ENCODE assay signal across 1 cellular context in the genomic region with DNA sequence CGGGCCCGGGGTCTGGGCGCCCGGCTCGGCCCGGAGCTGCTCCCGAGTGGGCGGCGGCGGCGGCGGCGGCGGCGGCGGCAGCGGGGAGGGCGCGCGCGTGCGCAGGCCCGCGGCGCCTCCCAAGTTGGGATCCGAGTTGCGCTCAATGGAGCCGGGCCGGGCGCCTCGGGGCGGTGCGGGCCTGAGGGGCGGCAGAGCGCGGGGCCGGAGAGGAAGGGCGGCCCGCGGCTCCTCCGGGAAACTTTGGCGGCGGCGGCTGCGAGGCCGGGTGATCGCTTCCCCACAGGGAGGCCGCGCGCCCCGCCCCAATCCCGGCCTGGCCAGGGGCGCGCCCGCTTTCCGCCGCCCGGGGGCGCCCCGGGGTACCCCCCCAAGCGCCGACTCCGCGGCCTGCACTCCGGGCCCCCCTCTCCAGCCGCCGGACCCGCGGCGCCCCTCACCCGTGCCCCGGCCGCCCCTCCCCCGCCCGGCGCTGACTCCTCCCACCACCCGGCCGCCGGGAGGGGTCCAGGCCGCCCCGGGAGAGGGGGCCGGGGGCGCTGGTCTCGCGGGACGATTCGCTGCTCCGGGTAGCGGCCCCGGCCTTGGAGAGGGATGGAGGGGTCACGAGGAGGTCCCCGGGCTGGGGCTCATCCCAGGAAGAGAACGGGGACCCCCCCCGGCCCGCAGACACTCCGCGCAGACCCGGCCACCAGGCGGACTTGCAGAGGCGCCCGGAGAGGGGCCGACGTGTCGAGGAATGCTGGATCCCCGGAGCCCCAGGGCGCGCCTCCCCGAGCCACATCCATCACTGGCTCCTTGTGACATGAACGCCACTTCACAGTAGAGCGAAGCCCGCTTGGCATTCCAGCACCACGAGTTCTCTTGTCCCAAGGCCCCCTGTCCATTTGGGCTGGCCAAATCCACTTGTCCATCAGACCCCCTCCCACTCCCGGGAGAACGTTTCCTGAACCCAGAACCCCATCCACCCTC.
TF ChIP-seq lines count a peak whose summit lies in the region.

Gene RILPL1, minus strand, starts transcription at position 48 of the 972 bp plus-strand sequence. CDS start 237 bp downstream, outside the sequence.

TF ChIP-seq in HEK293, 187 proteins besides CTCF, POLR2A, EP300 and RAD21 (continued from another document and continues in another):
- TF ChIP-seq, protein P1, sequence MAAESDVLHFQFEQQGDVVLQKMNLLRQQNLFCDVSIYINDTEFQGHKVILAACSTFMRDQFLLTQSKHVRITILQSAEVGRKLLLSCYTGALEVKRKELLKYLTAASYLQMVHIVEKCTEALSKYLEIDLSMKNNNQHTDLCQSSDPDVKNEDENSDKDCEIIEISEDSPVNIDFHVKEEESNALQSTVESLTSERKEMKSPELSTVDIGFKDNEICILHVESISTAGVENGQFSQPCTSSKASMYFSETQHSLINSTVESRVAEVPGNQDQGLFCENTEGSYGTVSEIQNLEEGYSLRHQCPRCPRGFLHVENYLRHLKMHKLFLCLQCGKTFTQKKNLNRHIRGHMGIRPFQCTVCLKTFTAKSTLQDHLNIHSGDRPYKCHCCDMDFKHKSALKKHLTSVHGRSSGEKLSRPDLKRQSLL (tag by site-specific recombination; IDR thresholded peaks at IDR 0.05), result peak; percentile 36; the same call in 1 of the 2 replicates
- TF ChIP-seq ZNF266 (tag by site-specific recombination; IDR thresholded peaks at IDR 0.05; ENCODE audit: low read depth), result no peak
- TF ChIP-seq OSR2 (tag by site-specific recombination; IDR thresholded peaks at IDR 0.05), result no peak
- no peak for TF ChIP-seq ZNF350 (tag by site-specific recombination; IDR thresholded peaks at IDR 0.05)
- no peak for TF ChIP-seq BCL6B (tag by site-specific recombination; IDR thresholded peaks at IDR 0.05)
- TF ChIP-seq ZNF138 (tag by site-specific recombination; IDR thresholded peaks at IDR 0.05; ENCODE audit: borderline replicate concordance), result no peak
- TF ChIP-seq, protein P2, sequence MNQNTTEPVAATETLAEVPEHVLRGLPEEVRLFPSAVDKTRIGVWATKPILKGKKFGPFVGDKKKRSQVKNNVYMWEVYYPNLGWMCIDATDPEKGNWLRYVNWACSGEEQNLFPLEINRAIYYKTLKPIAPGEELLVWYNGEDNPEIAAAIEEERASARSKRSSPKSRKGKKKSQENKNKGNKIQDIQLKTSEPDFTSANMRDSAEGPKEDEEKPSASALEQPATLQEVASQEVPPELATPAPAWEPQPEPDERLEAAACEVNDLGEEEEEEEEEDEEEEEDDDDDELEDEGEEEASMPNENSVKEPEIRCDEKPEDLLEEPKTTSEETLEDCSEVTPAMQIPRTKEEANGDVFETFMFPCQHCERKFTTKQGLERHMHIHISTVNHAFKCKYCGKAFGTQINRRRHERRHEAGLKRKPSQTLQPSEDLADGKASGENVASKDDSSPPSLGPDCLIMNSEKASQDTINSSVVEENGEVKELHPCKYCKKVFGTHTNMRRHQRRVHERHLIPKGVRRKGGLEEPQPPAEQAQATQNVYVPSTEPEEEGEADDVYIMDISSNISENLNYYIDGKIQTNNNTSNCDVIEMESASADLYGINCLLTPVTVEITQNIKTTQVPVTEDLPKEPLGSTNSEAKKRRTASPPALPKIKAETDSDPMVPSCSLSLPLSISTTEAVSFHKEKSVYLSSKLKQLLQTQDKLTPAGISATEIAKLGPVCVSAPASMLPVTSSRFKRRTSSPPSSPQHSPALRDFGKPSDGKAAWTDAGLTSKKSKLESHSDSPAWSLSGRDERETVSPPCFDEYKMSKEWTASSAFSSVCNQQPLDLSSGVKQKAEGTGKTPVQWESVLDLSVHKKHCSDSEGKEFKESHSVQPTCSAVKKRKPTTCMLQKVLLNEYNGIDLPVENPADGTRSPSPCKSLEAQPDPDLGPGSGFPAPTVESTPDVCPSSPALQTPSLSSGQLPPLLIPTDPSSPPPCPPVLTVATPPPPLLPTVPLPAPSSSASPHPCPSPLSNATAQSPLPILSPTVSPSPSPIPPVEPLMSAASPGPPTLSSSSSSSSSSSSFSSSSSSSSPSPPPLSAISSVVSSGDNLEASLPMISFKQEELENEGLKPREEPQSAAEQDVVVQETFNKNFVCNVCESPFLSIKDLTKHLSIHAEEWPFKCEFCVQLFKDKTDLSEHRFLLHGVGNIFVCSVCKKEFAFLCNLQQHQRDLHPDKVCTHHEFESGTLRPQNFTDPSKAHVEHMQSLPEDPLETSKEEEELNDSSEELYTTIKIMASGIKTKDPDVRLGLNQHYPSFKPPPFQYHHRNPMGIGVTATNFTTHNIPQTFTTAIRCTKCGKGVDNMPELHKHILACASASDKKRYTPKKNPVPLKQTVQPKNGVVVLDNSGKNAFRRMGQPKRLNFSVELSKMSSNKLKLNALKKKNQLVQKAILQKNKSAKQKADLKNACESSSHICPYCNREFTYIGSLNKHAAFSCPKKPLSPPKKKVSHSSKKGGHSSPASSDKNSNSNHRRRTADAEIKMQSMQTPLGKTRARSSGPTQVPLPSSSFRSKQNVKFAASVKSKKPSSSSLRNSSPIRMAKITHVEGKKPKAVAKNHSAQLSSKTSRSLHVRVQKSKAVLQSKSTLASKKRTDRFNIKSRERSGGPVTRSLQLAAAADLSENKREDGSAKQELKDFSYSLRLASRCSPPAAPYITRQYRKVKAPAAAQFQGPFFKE (tag by site-specific recombination; IDR thresholded peaks at IDR 0.05; ENCODE audit: borderline replicate concordance), result no peak
- TF ChIP-seq, protein P3, sequence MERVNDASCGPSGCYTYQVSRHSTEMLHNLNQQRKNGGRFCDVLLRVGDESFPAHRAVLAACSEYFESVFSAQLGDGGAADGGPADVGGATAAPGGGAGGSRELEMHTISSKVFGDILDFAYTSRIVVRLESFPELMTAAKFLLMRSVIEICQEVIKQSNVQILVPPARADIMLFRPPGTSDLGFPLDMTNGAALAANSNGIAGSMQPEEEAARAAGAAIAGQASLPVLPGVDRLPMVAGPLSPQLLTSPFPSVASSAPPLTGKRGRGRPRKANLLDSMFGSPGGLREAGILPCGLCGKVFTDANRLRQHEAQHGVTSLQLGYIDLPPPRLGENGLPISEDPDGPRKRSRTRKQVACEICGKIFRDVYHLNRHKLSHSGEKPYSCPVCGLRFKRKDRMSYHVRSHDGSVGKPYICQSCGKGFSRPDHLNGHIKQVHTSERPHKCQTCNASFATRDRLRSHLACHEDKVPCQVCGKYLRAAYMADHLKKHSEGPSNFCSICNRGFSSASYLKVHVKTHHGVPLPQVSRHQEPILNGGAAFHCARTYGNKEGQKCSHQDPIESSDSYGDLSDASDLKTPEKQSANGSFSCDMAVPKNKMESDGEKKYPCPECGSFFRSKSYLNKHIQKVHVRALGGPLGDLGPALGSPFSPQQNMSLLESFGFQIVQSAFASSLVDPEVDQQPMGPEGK (tag by site-specific recombination; IDR thresholded peaks at IDR 0.05), result peak; percentile 91
- no peak for TF ChIP-seq ZNF133 (tag by site-specific recombination; IDR thresholded peaks at IDR 0.05)
- TF ChIP-seq ZSCAN23 (tag by site-specific recombination; IDR thresholded peaks at IDR 0.05), result no peak
- TF ChIP-seq ZNF600 (tag by site-specific recombination; IDR thresholded peaks at IDR 0.05), result peak; percentile 60
- no peak for TF ChIP-seq ZBTB7A (tag by site-specific recombination; IDR thresholded peaks at IDR 0.05; ENCODE audit: low read depth)
- no peak for TF ChIP-seq ZNF37A (tag by site-specific recombination; IDR thresholded peaks at IDR 0.05)
- TF ChIP-seq ZNF514 (tag by site-specific recombination; IDR thresholded peaks at IDR 0.05), result no peak
- TF ChIP-seq, protein P4, sequence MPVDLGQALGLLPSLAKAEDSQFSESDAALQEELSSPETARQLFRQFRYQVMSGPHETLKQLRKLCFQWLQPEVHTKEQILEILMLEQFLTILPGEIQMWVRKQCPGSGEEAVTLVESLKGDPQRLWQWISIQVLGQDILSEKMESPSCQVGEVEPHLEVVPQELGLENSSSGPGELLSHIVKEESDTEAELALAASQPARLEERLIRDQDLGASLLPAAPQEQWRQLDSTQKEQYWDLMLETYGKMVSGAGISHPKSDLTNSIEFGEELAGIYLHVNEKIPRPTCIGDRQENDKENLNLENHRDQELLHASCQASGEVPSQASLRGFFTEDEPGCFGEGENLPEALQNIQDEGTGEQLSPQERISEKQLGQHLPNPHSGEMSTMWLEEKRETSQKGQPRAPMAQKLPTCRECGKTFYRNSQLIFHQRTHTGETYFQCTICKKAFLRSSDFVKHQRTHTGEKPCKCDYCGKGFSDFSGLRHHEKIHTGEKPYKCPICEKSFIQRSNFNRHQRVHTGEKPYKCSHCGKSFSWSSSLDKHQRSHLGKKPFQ (tag by site-specific recombination; IDR thresholded peaks at IDR 0.05), result no peak
- TF ChIP-seq ZBTB20 (tag by site-specific recombination; IDR thresholded peaks at IDR 0.05), result peak; percentile 67
- TF ChIP-seq SP7 (tag by site-specific recombination; IDR thresholded peaks at IDR 0.05), result no peak; the same call in 1 of the 2 replicates
- TF ChIP-seq ZNF660 (tag by site-specific recombination; IDR thresholded peaks at IDR 0.05), result no peak
- peak; percentile 69 for TF ChIP-seq ZIC2 (tag by site-specific recombination; IDR thresholded peaks at IDR 0.05)
- no peak for TF ChIP-seq ZNF211 (tag by site-specific recombination; IDR thresholded peaks at IDR 0.05; ENCODE audit: low read depth)
- no peak for TF ChIP-seq ZNF658 (tag by site-specific recombination; IDR thresholded peaks at IDR 0.05)
- TF ChIP-seq GLIS1 (tag by site-specific recombination; IDR thresholded peaks at IDR 0.05), result peak; percentile 59
- TF ChIP-seq, protein P5, sequence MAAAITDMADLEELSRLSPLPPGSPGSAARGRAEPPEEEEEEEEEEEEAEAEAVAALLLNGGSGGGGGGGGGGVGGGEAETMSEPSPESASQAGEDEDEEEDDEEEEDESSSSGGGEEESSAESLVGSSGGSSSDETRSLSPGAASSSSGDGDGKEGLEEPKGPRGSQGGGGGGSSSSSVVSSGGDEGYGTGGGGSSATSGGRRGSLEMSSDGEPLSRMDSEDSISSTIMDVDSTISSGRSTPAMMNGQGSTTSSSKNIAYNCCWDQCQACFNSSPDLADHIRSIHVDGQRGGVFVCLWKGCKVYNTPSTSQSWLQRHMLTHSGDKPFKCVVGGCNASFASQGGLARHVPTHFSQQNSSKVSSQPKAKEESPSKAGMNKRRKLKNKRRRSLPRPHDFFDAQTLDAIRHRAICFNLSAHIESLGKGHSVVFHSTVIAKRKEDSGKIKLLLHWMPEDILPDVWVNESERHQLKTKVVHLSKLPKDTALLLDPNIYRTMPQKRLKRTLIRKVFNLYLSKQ (tag by site-specific recombination; IDR thresholded peaks at IDR 0.05; ENCODE audit: borderline replicate concordance), result no peak
- TF ChIP-seq ATF2 (tag by site-specific recombination; IDR thresholded peaks at IDR 0.05; ENCODE audit: low read depth), result no peak
- no peak for TF ChIP-seq MYNN (tag by site-specific recombination; IDR thresholded peaks at IDR 0.05; ENCODE audit: borderline replicate concordance)
- TF ChIP-seq ZNF391 (tag by site-specific recombination; IDR thresholded peaks at IDR 0.05; ENCODE audit: borderline replicate concordance, low read depth), result no peak
- no peak for TF ChIP-seq ZNF426 (tag by site-specific recombination; IDR thresholded peaks at IDR 0.05)
- TF ChIP-seq ZNF23 (tag by site-specific recombination; IDR thresholded peaks at IDR 0.05; ENCODE audit: borderline replicate concordance), result no peak
- no peak for TF ChIP-seq ZNF629 (tag by site-specific recombination; IDR thresholded peaks at IDR 0.05)
- TF ChIP-seq ZNF664 (tag by site-specific recombination; IDR thresholded peaks at IDR 0.05), result no peak
- no peak for TF ChIP-seq ZNF202 (tag by site-specific recombination; IDR thresholded peaks at IDR 0.05; ENCODE audit: borderline replicate concordance)
- TF ChIP-seq ZBTB8A (tag by site-specific recombination; IDR thresholded peaks at IDR 0.05), result peak; percentile 88
- TF ChIP-seq FEZF1 (tag by site-specific recombination; IDR thresholded peaks at IDR 0.05), result no peak
- TF ChIP-seq TCF7L2 (IDR thresholded peaks at IDR 0.05; ENCODE audit: borderline replicate concordance, low read depth, low read length), result no peak
- TF ChIP-seq ELK4 (IDR thresholded peaks at IDR 0.05; ENCODE audit: borderline replicate concordance, low read depth, low read length), result no peak
- no peak for TF ChIP-seq ZNF555 (tag by site-specific recombination; conservative IDR thresholded peaks at IDR 0.05)
- no peak for TF ChIP-seq ZNF837 (tag by site-specific recombination; IDR thresholded peaks at IDR 0.05)
- TF ChIP-seq ZNF623 (tag by site-specific recombination; IDR thresholded peaks at IDR 0.05), result no peak
